8 cellular contexts compared by ENCODE assay signal in genomic region chr1:119631433-119632102, GRCh38. TPM values are rescaled to one million over a fixed set of nuclear protein-coding genes. Genes with fewer than 3 reads are reported as not detected.
DNase-seq lines count a peak whose midpoint lies in the region; ATAC-seq and TF ChIP-seq lines count a peak whose summit lies in the region.

No MANE protein-coding gene starts in this region.

- no peaks in the 10 kb centered on the region for H3K27me3 ChIP-seq in layer of hippocampus (ENCODE audit: control insufficient read depth, insufficient read depth, low read length)

- ATAC-seq in GM19043 (IDR thresholded peaks at IDR 0.05; ENCODE audit: low read depth, unreplicated experiment) (peak; percentile 39), GM18502 (IDR thresholded peaks at IDR 0.05; ENCODE audit: poor library complexity, unreplicated experiment) (no peak)

- H3K27ac ChIP-seq in layer of hippocampus (ENCODE audit: low read depth, low read length) = peak overlapping the region; percentile 12

- DNase-seq in NCI-H1105 (lab: John Stamatoyannopoulos, UW) (peak; percentile 79), chondrocyte (ENCODE audit: low spot score) (no peak), stromal cell of bone marrow (ENCODE audit: low read depth) (peak; percentile 58), NCI-H510A treated with DMSO at 0.1 percent for 48 hours (lab: John Stamatoyannopoulos, UW) (no peak)
- no peak for DNase-seq in central memory CD4-positive, alpha-beta T cell

- peaks cover 65% of the 10 kb centered on the region for H3K4me1 Mint-ChIP-seq in chondrocyte (ENCODE audit: low read depth)

- peaks cover 3% of the 10 kb centered on the region for H3K36me3 Mint-ChIP-seq in chondrocyte (ENCODE audit: low read depth)

- no peak for TF ChIP-seq CTCF in chondrocyte (IDR thresholded peaks at IDR 0.05)

- H3K4me3 Mint-ChIP-seq in chondrocyte (ENCODE audit: unreplicated experiment) = peak overlapping the region; percentile 23

- H3K27me3 Mint-ChIP-seq in chondrocyte (ENCODE audit: low read depth) = no peaks in the 10 kb centered on the region

- H3K27ac Mint-ChIP-seq in chondrocyte (ENCODE audit: unreplicated experiment) = peak overlapping the region; percentile 77

- H3K9me3 Mint-ChIP-seq in chondrocyte (ENCODE audit: low read depth) = no peaks in the 10 kb centered on the region

RNA-seq across cellular contexts. Expression of gene ZNF697, which starts 16.5 kb away (rescaled TPM):
- 9.4 to 13.6 TPM (median 13.3 TPM) in 3 replicates for total RNA-seq in chondrocyte

Comparison
In these comparisons a context has a peak if more than half of its experiments do, and no peak if none do; other contexts are left out.
1. DNase-seq: peak in NCI-H1105 (single experiment) and stromal cell of bone marrow (single experiment); none in chondrocyte (single experiment), central memory CD4-positive, alpha-beta T cell (single experiment) and NCI-H510A treated with DMSO at 0.1 percent for 48 hours (single experiment).